In the genomic region with DNA sequence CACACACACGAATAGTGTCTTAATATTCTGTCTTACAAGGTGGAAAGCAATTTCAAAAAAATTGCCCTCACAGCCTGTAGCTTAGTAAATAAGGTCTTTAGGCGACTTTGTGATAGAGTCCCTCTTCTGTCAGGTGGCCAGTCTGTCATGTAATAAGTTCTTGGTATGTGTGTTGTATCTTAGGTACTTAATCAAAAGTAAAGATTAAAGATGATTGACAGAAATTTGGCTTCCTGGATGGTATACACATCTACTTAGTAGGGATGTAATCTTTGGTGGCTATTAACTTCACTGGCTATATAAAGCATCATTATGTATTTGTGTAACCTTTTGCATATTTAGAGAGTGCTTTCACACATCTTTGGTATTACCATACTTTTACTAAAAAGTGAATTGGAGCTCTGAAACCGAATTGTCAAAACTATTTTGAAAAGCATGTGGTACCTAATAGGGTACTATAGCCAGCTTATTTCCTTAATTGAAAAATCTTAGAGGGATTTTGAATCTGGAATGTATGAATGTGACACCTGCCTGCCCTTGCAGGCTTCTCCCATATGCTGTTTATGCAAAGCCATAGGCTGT, we compare ENCODE assay signal across 10 cellular contexts. TPM values are rescaled to one million over a fixed set of nuclear protein-coding genes. Genes with fewer than 3 reads are reported as not detected.
DNase-seq lines count a peak whose midpoint lies in the region; ATAC-seq and TF ChIP-seq lines count a peak whose summit lies in the region.
"Had no signal": no experiment of that assay in that cellular context is flagged by ENCODE, and none has a peak within 500 bp of the region (broad histone marks: within the 10 kb centered on the region; RNA-seq: fewer than 3 reads in every experiment).

No MANE protein-coding gene starts in this region.

- no peak for DNase-seq in activated T-cell treated with anti-CD3 and anti-CD28 coated beads, Interleukin-2, amount 50 U/mL, for 4 hours
- no peak for DNase-seq in activated T-cell treated with anti-CD3 and anti-CD28 coated beads for 4 hours
- DNase-seq in OCI-M1 (lab: John Stamatoyannopoulos, UW) = peak; percentile 15
- DNase-seq in fibroblast of the aortic adventitia (ENCODE audit: low read depth) = no peak
- DNase-seq in stimulated activated effector memory CD8-positive, alpha-beta T cell treated with anti-CD3 and anti-CD28 coated beads, Interleukin-12 subunit alpha, Interleukin-12 subunit beta, amount 100 ng/mL, for 72 hours (ENCODE audit: low spot score in 2 of 2) = no peak
- DNase-seq in DMS153 (lab: John Stamatoyannopoulos, UW) = no peak
- DNase-seq in left cardiac atrium = no peak
- DNase-seq in HUDEP-2 (lab: John Stamatoyannopoulos, UW; ENCODE audit: unreplicated experiment in 76 of 76) = no peak
- DNase-seq: C1 segment of cervical spinal cord, foreskin melanocyte had no signal

- H3K36me3 Mint-ChIP-seq in activated T-cell treated with anti-CD3 and anti-CD28 coated beads, Interleukin-2, amount 50 U/mL, for 4 hours (ENCODE audit: insufficient read depth) = peaks cover 56% of the 10 kb centered on the region
- H3K36me3 Mint-ChIP-seq in stimulated activated effector memory CD8-positive, alpha-beta T cell treated with anti-CD3 and anti-CD28 coated beads, Interleukin-12 subunit alpha, Interleukin-12 subunit beta, amount 100 ng/mL, for 72 hours = peaks cover 65% of the 10 kb centered on the region

- H3K4me3 ChIP-seq in fibroblast of the aortic adventitia (ENCODE audit: low read depth, low read length) = peak overlapping the region; percentile 6

- no peak for TF ChIP-seq CTCF in fibroblast of the aortic adventitia (IDR thresholded peaks at IDR 0.05; ENCODE audit: insufficient read depth, low read length)

- H3K27me3 Mint-ChIP-seq in activated T-cell treated with anti-CD3 and anti-CD28 coated beads, Interleukin-2, amount 50 U/mL, for 4 hours (ENCODE audit: low read depth) = no peaks in the 10 kb centered on the region

- ATAC-seq in activated T-cell treated with anti-CD3 and anti-CD28 coated beads, Interleukin-2, amount 50 U/mL, for 4 hours = no peak
- ATAC-seq in stimulated activated effector memory CD8-positive, alpha-beta T cell treated with anti-CD3 and anti-CD28 coated beads, Interleukin-12 subunit alpha, Interleukin-12 subunit beta, amount 100 ng/mL, for 72 hours = no peak
- no peak for ATAC-seq in left cardiac atrium

- peaks cover 66% of the 10 kb centered on the region for H3K4me1 Mint-ChIP-seq in activated T-cell treated with anti-CD3 and anti-CD28 coated beads, Interleukin-2, amount 50 U/mL, for 4 hours (ENCODE audit: low read depth)
- H3K4me1 Mint-ChIP-seq in stimulated activated effector memory CD8-positive, alpha-beta T cell treated with anti-CD3 and anti-CD28 coated beads, Interleukin-12 subunit alpha, Interleukin-12 subunit beta, amount 100 ng/mL, for 72 hours = peaks cover 57% of the 10 kb centered on the region

- intact Hi-C loops in left cardiac atrium (cut with DNase I) = no loop called here

- H3K4me3 Mint-ChIP-seq in activated T-cell treated with anti-CD3 and anti-CD28 coated beads, Interleukin-2, amount 50 U/mL, for 4 hours = peak overlapping the region; percentile 88
- no peak overlapping the region for H3K4me3 Mint-ChIP-seq in stimulated activated effector memory CD8-positive, alpha-beta T cell treated with anti-CD3 and anti-CD28 coated beads, Interleukin-12 subunit alpha, Interleukin-12 subunit beta, amount 100 ng/mL, for 72 hours

- H3K27ac Mint-ChIP-seq in stimulated activated effector memory CD8-positive, alpha-beta T cell treated with anti-CD3 and anti-CD28 coated beads, Interleukin-12 subunit alpha, Interleukin-12 subunit beta, amount 100 ng/mL, for 72 hours = peak overlapping the region; percentile 39

- H3K9me3 Mint-ChIP-seq in activated T-cell treated with anti-CD3 and anti-CD28 coated beads, Interleukin-2, amount 50 U/mL, for 4 hours = no peaks in the 10 kb centered on the region
- H3K9me3 Mint-ChIP-seq in stimulated activated effector memory CD8-positive, alpha-beta T cell treated with anti-CD3 and anti-CD28 coated beads, Interleukin-12 subunit alpha, Interleukin-12 subunit beta, amount 100 ng/mL, for 72 hours = no peaks in the 10 kb centered on the region

RNA-seq across cellular contexts. Expression of a gene that starts 3.4 kb away (rescaled TPM):
- total RNA-seq in activated T-cell treated with anti-CD3 and anti-CD28 coated beads, Interleukin-2, amount 50 U/mL, for 4 hours = 100 to 1,000 TPM; 532 to 555 (median 540) TPM
- 161 and 239 TPM in 2 replicates for total RNA-seq in fibroblast of the aortic adventitia (ENCODE audit: low replicate concordance)
- 100 to 1,000 TPM; 103 to 128 TPM for total RNA-seq in left cardiac atrium

RNA-seq across cellular contexts. Expression of a gene that starts 16.7 kb away (rescaled TPM):
- total RNA-seq in activated T-cell treated with anti-CD3 and anti-CD28 coated beads, Interleukin-2, amount 50 U/mL, for 4 hours = 10 to 100 TPM; 89.0 to 94.3 (median 91.7) TPM
- total RNA-seq in fibroblast of the aortic adventitia (ENCODE audit: low replicate concordance) (28.6 and 66.6 TPM in 2 replicates), left cardiac atrium (10 to 100 TPM; 65.6 to 71.9 TPM)
